In genomic region chr1:187384504-187384903, GRCh38 we compare ENCODE assay signal across 21 cellular contexts.
DNase-seq lines count a peak whose midpoint lies in the region; ATAC-seq lines count a peak whose summit lies in the region.
"Had no signal": no experiment of that assay in that cellular context is flagged by ENCODE, and none has a peak within 500 bp of the region (broad histone marks: within the 10 kb centered on the region; RNA-seq: fewer than 3 reads in every experiment).

No MANE protein-coding gene starts in this region.

- no peak overlapping the region for H3K27ac ChIP-seq in neuronal stem cell (replicated peaks; ENCODE audit: low read length)
- H3K27ac ChIP-seq: colonic mucosa, heart right ventricle, KMS-11, Peyer's patch had no signal

- H3K4me1 Mint-ChIP-seq in stimulated activated naive CD8-positive, alpha-beta T cell treated with anti-CD3 and anti-CD28 coated beads, Interleukin-15, amount 100 ng/mL, for 72 hours = no peaks in the 10 kb centered on the region
- H3K4me1 Mint-ChIP-seq in stimulated activated effector memory CD8-positive, alpha-beta T cell treated with anti-CD3 and anti-CD28 coated beads, Interleukin-12 subunit alpha, Interleukin-12 subunit beta, amount 100 ng/mL, for 72 hours = no peaks in the 10 kb centered on the region

- H3K14ac ChIP-seq in neuronal stem cell (ENCODE audit: low read length) = no peak overlapping the region

- H3K9me3 Mint-ChIP-seq in stimulated activated naive CD8-positive, alpha-beta T cell treated with anti-CD3 and anti-CD28 coated beads, Interleukin-15, amount 100 ng/mL, for 72 hours = peaks cover 0 to 8% of the 10 kb centered on the region in 2 donors
- peaks cover 9% of the 10 kb centered on the region for H3K9me3 Mint-ChIP-seq in stimulated activated effector memory CD8-positive, alpha-beta T cell treated with anti-CD3 and anti-CD28 coated beads, Interleukin-12 subunit alpha, Interleukin-12 subunit beta, amount 100 ng/mL, for 72 hours

- no peak overlapping the region for H3K18ac ChIP-seq in neuronal stem cell (ENCODE audit: low read length)

- no peak overlapping the region for H2AK5ac ChIP-seq in neuronal stem cell (ENCODE audit: low read depth, low read length)

- H3K9me3 ChIP-seq in neuronal stem cell (replicated peaks in 1 of 2; ENCODE audit: control insufficient read depth in 2 of 2, insufficient read depth in 1 of 2, low read depth in 1 of 2, low read length in 2 of 2) = no peaks in the 10 kb centered on the region
- H3K9me3 ChIP-seq: colonic mucosa, heart right ventricle, Peyer's patch had no signal

- H3K4me3 Mint-ChIP-seq in stimulated activated naive CD8-positive, alpha-beta T cell treated with anti-CD3 and anti-CD28 coated beads, Interleukin-15, amount 100 ng/mL, for 72 hours = no peak overlapping the region
- no peak overlapping the region for H3K4me3 Mint-ChIP-seq in stimulated activated effector memory CD8-positive, alpha-beta T cell treated with anti-CD3 and anti-CD28 coated beads, Interleukin-12 subunit alpha, Interleukin-12 subunit beta, amount 100 ng/mL, for 72 hours
- H3K4me3 Mint-ChIP-seq: WTC11 had no signal

- no peak overlapping the region for H4K91ac ChIP-seq in neuronal stem cell (ENCODE audit: low read depth, low read length, poor library complexity)

- H3K23ac ChIP-seq in neuronal stem cell (ENCODE audit: low read depth, low read length, poor library complexity) = no peak overlapping the region

- H3K27me3 Mint-ChIP-seq in stimulated activated naive CD8-positive, alpha-beta T cell treated with anti-CD3 and anti-CD28 coated beads, Interleukin-15, amount 100 ng/mL, for 72 hours = no peaks in the 10 kb centered on the region

- H2BK5ac ChIP-seq in neuronal stem cell (ENCODE audit: low read length) = no peak overlapping the region

- H3K27me3 ChIP-seq in neuronal stem cell (ENCODE audit: control insufficient read depth in 3 of 3, insufficient read depth in 3 of 3, low read depth in 1 of 3, low read length in 3 of 3) = no peaks in the 10 kb centered on the region
- H3K27me3 ChIP-seq: colonic mucosa, heart right ventricle, Peyer's patch had no signal

- no peak overlapping the region for H2BK120ac ChIP-seq in neuronal stem cell (ENCODE audit: low read depth, low read length)

- no peaks in the 10 kb centered on the region for H3K36me3 Mint-ChIP-seq in stimulated activated effector memory CD8-positive, alpha-beta T cell treated with anti-CD3 and anti-CD28 coated beads, Interleukin-12 subunit alpha, Interleukin-12 subunit beta, amount 100 ng/mL, for 72 hours
- H3K36me3 Mint-ChIP-seq: WTC11 had no signal

- no peak overlapping the region for H2BK15ac ChIP-seq in neuronal stem cell (ENCODE audit: low read length)

- no peaks in the 10 kb centered on the region for H3K4me1 ChIP-seq in neuronal stem cell (ENCODE audit: control insufficient read depth in 2 of 2, insufficient read depth in 1 of 2, low read depth in 1 of 2, low read length in 2 of 2)
- H3K4me1 ChIP-seq: colonic mucosa, heart right ventricle, Peyer's patch had no signal

- H3K27ac Mint-ChIP-seq in stimulated activated naive CD8-positive, alpha-beta T cell treated with anti-CD3 and anti-CD28 coated beads, Interleukin-15, amount 100 ng/mL, for 72 hours = no peak overlapping the region
- no peak overlapping the region for H3K27ac Mint-ChIP-seq in stimulated activated effector memory CD8-positive, alpha-beta T cell treated with anti-CD3 and anti-CD28 coated beads, Interleukin-12 subunit alpha, Interleukin-12 subunit beta, amount 100 ng/mL, for 72 hours
- H3K27ac Mint-ChIP-seq: WTC11 had no signal

- WGBS in neuronal stem cell (ENCODE audit: extremely low coverage in 2 of 2, insufficient read length in 2 of 2, insufficient replicate concordance in 1 of 2), 2 donors = no CpG with 5 or more reads among the region's 2 CpGs

- H3K79me1 ChIP-seq in neuronal stem cell (ENCODE audit: low read depth, low read length) = no peaks in the 10 kb centered on the region

- no peak overlapping the region for H4K8ac ChIP-seq in neuronal stem cell (ENCODE audit: low read depth, low read length)

- no peak overlapping the region for H3K4ac ChIP-seq in neuronal stem cell (ENCODE audit: low read length)

- H2BK12ac ChIP-seq in neuronal stem cell (ENCODE audit: low read length) = no peak overlapping the region

- no peak overlapping the region for H2AFZ ChIP-seq in neuronal stem cell (ENCODE audit: low read length)

- ATAC-seq in stimulated activated naive CD8-positive, alpha-beta T cell treated with anti-CD3 and anti-CD28 coated beads, Interleukin-15, amount 100 ng/mL, for 72 hours = peak; percentile 59
- ATAC-seq in stimulated activated naive CD8-positive, alpha-beta T cell treated with anti-CD3 and anti-CD28 coated beads, Interleukin-15, Interleukin-2, amounts not matched to agents 100 U/mL and 50 U/mL, for 24 hours = no peak
- peak; percentile 93 for ATAC-seq in HG02588 (IDR thresholded peaks at IDR 0.05; ENCODE audit: unreplicated experiment)
- ATAC-seq in HG03159 (IDR thresholded peaks at IDR 0.05; ENCODE audit: unreplicated experiment) = peak; percentile 58
- peak; percentile 96 for ATAC-seq in stimulated activated effector memory CD8-positive, alpha-beta T cell treated with anti-CD3 and anti-CD28 coated beads, Interleukin-12 subunit alpha, Interleukin-12 subunit beta, amount 100 ng/mL, for 72 hours
- ATAC-seq: esophagus mucosa, heart right ventricle, left cardiac atrium, WTC11 had no signal

- no peaks in the 10 kb centered on the region for H3K36me3 ChIP-seq in neuronal stem cell (replicated peaks in 1 of 2; ENCODE audit: control insufficient read depth in 2 of 2, insufficient read depth in 2 of 2, low read length in 2 of 2)
- H3K36me3 ChIP-seq: colonic mucosa, heart right ventricle, Peyer's patch had no signal

- no peak for DNase-seq in stimulated activated naive CD8-positive, alpha-beta T cell treated with anti-CD3 and anti-CD28 coated beads, Interleukin-15, amount 100 ng/mL, for 72 hours
- no peak for DNase-seq in stimulated activated naive CD8-positive, alpha-beta T cell treated with anti-CD3 and anti-CD28 coated beads, Interleukin-15, Interleukin-2, amounts not matched to agents 100 U/mL and 50 U/mL, for 24 hours
- DNase-seq in stimulated activated effector memory CD8-positive, alpha-beta T cell treated with anti-CD3 and anti-CD28 coated beads, Interleukin-12 subunit alpha, Interleukin-12 subunit beta, amount 100 ng/mL, for 72 hours (ENCODE audit: low spot score in 2 of 2) = no peak
- DNase-seq in NCI-H226 = no peak
- no peak for DNase-seq in GOT3 (lab: John Stamatoyannopoulos, UW)
- DNase-seq in neuronal stem cell (ENCODE audit: low spot score) = no peak
- DNase-seq: ACHN; activated T-cell treated with anti-CD3 and anti-CD28 coated beads, Interleukin-2, amount 50 U/mL, for 1 hour; amygdala; colonic mucosa; heart right ventricle; left cardiac atrium; NCI-H146; NCI-H510A; Peyer's patch; stimulated activated CD8-positive, alpha-beta memory T cell treated with anti-CD3 and anti-CD28 coated beads, Interleukin-4, amount 100 ng/mL, for 48 hours had no signal

- no peak overlapping the region for H3K4me2 ChIP-seq in neuronal stem cell (ENCODE audit: insufficient read depth, low read length, poor library complexity, severe bottlenecking)
- H3K4me2 ChIP-seq: KMS-11 had no signal

- no peak overlapping the region for H3K9ac ChIP-seq in neuronal stem cell (ENCODE audit: low read depth, low read length, poor library complexity)
- H3K9ac ChIP-seq: KMS-11 had no signal

- no peak overlapping the region for H3K4me3 ChIP-seq in neuronal stem cell (ENCODE audit: low read length in 2 of 2)
- H3K4me3 ChIP-seq: colonic mucosa, heart right ventricle, Peyer's patch had no signal
